Comparison of ENCODE assay signal across 10 cellular contexts in genomic region chr5:172858511-172858989, GRCh38. TPM values are rescaled to one million over a fixed set of nuclear protein-coding genes. Genes with fewer than 3 reads are reported as not detected.
DNase-seq lines count a peak whose midpoint lies in the region; ATAC-seq, FAIRE-seq and TF ChIP-seq lines count a peak whose summit lies in the region.
"Had no signal": no experiment of that assay in that cellular context is flagged by ENCODE, and none has a peak within 500 bp of the region (broad histone marks: within the 10 kb centered on the region; RNA-seq: fewer than 3 reads in every experiment).

No MANE protein-coding gene starts in this region.

- TF ChIP-seq CTCF in K562 (IDR thresholded peaks at IDR 0.05 in 2 of 3, conservative IDR thresholded peaks at IDR 0.05 in 1 of 3; ENCODE audit: insufficient read depth in 2 of 3, low read depth in 1 of 3, low read length in 3 of 3) (no peak), suprapubic skin (IDR thresholded peaks at IDR 0.05) (no peak)

- no peak overlapping the region for H3K27ac Mint-ChIP-seq in T-helper 17 cell

- H3K27ac ChIP-seq in HUES48 (ENCODE audit: low read depth, low read length) (peak overlapping the region; percentile 61), K562 (ENCODE audit: extremely low read depth, low read depth, low read length) (no peak overlapping the region), suprapubic skin (peak overlapping the region; percentile 91)
- H3K27ac ChIP-seq: SK-N-MC had no signal

- H3K9ac ChIP-seq in HUES48 (ENCODE audit: low read depth, low read length): no peak overlapping the region
- H3K9ac ChIP-seq in K562 (ENCODE audit: insufficient read depth in 1 of 2, low read depth in 2 of 2, low read length in 2 of 2): peak overlapping the region in 1 of 2 experiments; percentile 61; a peak in 2 of 4 replicates

- WGBS in K562 (ENCODE audit: insufficient coverage, low coverage, missing lambda C conversion rate): 65% methylated on average over 12 of the region's 12 CpGs
- WGBS in suprapubic skin: 68% methylated on average over 9 of the region's 12 CpGs

- H3K27me3 Mint-ChIP-seq in T-helper 17 cell: no peaks in the 10 kb centered on the region

- no peaks in the 10 kb centered on the region for H3K9me3 ChIP-seq in HUES48 (ENCODE audit: control insufficient read depth, insufficient read depth, low read length)
- no peaks in the 10 kb centered on the region for H3K9me3 ChIP-seq in K562 (replicated peaks; ENCODE audit: control insufficient read depth, insufficient read depth, low read depth, low read length)
- H3K9me3 ChIP-seq in suprapubic skin: no peaks in the 10 kb centered on the region
- H3K9me3 ChIP-seq in T-helper 17 cell (ENCODE audit: control insufficient read depth, low read length, poor library complexity, severe bottlenecking): no peaks in the 10 kb centered on the region

- H3K79me2 ChIP-seq in K562 (ENCODE audit: control insufficient read depth, insufficient read depth, low read length): no peaks in the 10 kb centered on the region

- intact Hi-C loops in K562 (cut with micrococcal nuclease): no loop called here

- BruUV-seq in K562 (replicated peaks; lab: Mats Ljungman, UMichigan): no TSS peak

- H2AFZ ChIP-seq in K562 (ENCODE audit: low read depth, low read length): no peak overlapping the region

- POLR2A ChIA-PET in K562 (lab: Yijun Ruan, JAX): interaction anchor here (0.5 to 1.1 kb wide), 3 partner anchors 12 to 88 kb away, joined by 3 to 5 read pairs (median 3); partner anchors contain the start of gene DUSP1

- CTCF ChIA-PET in K562 (lab: Yijun Ruan, JAX; ENCODE audit: low intra/inter-chr PET ratio): no interaction called here

- H3K4me3 Mint-ChIP-seq in T-helper 17 cell: no peak overlapping the region

- no peak overlapping the region for H3K4me3 ChIP-seq in HUES48 (ENCODE audit: low read depth, low read length)
- H3K4me3 ChIP-seq in K562: no peak overlapping the region
- no peak overlapping the region for H3K4me3 ChIP-seq in suprapubic skin
- H3K4me3 ChIP-seq: SK-N-MC had no signal

- H3K4me2 ChIP-seq in K562 (ENCODE audit: insufficient read depth, low read length): no peak overlapping the region

- peaks cover 6% of the 10 kb centered on the region for H3K36me3 Mint-ChIP-seq in T-helper 17 cell (ENCODE audit: low read depth)

- peaks cover 18% of the 10 kb centered on the region for H3K36me3 ChIP-seq in HUES48 (ENCODE audit: control insufficient read depth, insufficient read depth, low read length)
- peaks cover 4% of the 10 kb centered on the region; the same call in 2 of the 3 replicates for H3K36me3 ChIP-seq in K562 (ENCODE audit: control insufficient read depth, insufficient read depth, low read length)
- no peaks in the 10 kb centered on the region for H3K36me3 ChIP-seq in suprapubic skin

- peaks cover 46% of the 10 kb centered on the region for H3K4me1 Mint-ChIP-seq in T-helper 17 cell

- no peak for TF ChIP-seq POLR2A in K562 (conservative IDR thresholded peaks at IDR 0.05)
- TF ChIP-seq POLR2A in suprapubic skin (IDR thresholded peaks at IDR 0.05): no peak

- H4K20me1 ChIP-seq in K562 (replicated peaks; ENCODE audit: control insufficient read depth, insufficient read depth, low read length): peaks cover 11% of the 10 kb centered on the region

- TF ChIP-seq RAD21 in K562 (CRISPR knock-in tag; conservative IDR thresholded peaks at IDR 0.05 in 1 of 2, IDR thresholded peaks at IDR 0.05 in 1 of 2): no peak

- no peaks in the 10 kb centered on the region for H3K27me3 ChIP-seq in HUES48 (ENCODE audit: control insufficient read depth, insufficient read depth, low read length)
- H3K27me3 ChIP-seq in K562 (ENCODE audit: control insufficient read depth in 2 of 2, insufficient read depth in 2 of 2, low read length in 2 of 2): no peaks in the 10 kb centered on the region
- H3K27me3 ChIP-seq in suprapubic skin: no peaks in the 10 kb centered on the region

- no peaks in the 10 kb centered on the region for H3K9me1 ChIP-seq in K562 (ENCODE audit: control insufficient read depth, insufficient read depth, low read length)

- DNase-seq in K562 (ENCODE audit: extremely low read depth in 1 of 4, low spot score in 3 of 4) (no peak), lung microvascular endothelial cell (ENCODE audit: low read depth in 2 of 2) (peak; percentile 35 to 37), suprapubic skin (ENCODE audit: low spot score in 2 of 2) (no peak), GM19238 (ENCODE audit: insufficient read length, low spot score) (no peak), DMS 273 treated with DMSO at 0.1 percent for 48 hours (lab: John Stamatoyannopoulos, UW) (no peak), T-helper 17 cell (no peak), foreskin melanocyte (no peak)
- DNase-seq: stimulated activated naive CD4-positive, alpha-beta T cell had no signal

- FAIRE-seq in K562 (lab: Jason Lieb, UNC): no peak

- no peak for TF ChIP-seq EP300 in K562 (IDR thresholded peaks at IDR 0.05; ENCODE audit: low read length)
- TF ChIP-seq EP300 in suprapubic skin (IDR thresholded peaks at IDR 0.05): no peak

- ATAC-seq in K562 (peak; percentile 33; the same call in 1 of the 3 replicates), T-helper 17 cell (no peak)

- in situ Hi-C loops in K562 (cut with MboI): no loop called here

- H3K4me1 ChIP-seq in HUES48 (ENCODE audit: control insufficient read depth, insufficient read depth, low read length) (peaks cover 5% of the 10 kb centered on the region; the same call in 1 of the 2 replicates), K562 (replicated peaks in 1 of 2; ENCODE audit: control insufficient read depth in 2 of 2, insufficient read depth in 2 of 2, low read length in 2 of 2) (peaks cover 5 to 18% of the 10 kb centered on the region in 2 experiments; a peak in 3 of 5 replicates), suprapubic skin (peaks cover 87% of the 10 kb centered on the region)

TF ChIP-seq in K562, 482 proteins besides CTCF, POLR2A, EP300 and RAD21:
- TF ChIP-seq ZZZ3 (IDR thresholded peaks at IDR 0.05) (no peak), NR2C1 (IDR thresholded peaks at IDR 0.05) (no peak), NR2C1 (tag; IDR thresholded peaks at IDR 0.05) (no peak), KDM1A (IDR thresholded peaks at IDR 0.05) (0 out of 4 replicates have a peak, but pooled peaks have one; percentile 12 to 25)
- TF ChIP-seq, protein P1, sequence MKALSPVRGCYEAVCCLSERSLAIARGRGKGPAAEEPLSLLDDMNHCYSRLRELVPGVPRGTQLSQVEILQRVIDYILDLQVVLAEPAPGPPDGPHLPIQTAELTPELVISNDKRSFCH (CRISPR knock-in tag; IDR thresholded peaks at IDR 0.05): no peak
- TF ChIP-seq, protein P1 (tag; IDR thresholded peaks at IDR 0.05): no peak
TF ChIP-seq in K562: peak in this region for 1.

RNA-seq across cellular contexts. Expression of gene ERGIC1, which starts 24.5 kb away (rescaled TPM):
- 94.3 and 160 TPM in 2 replicates for total RNA-seq in K562 (2011; cell fraction: chromatin; rRNA removed; ENCODE audit: low replicate concordance)
- total RNA-seq in K562 (2011; cell fraction: nucleolus; rRNA removed): 81.7 and 85.4 TPM in 2 replicates
- 98.5 and 147 TPM in 2 replicates for total RNA-seq in K562 (2011; cell fraction: nucleoplasm; rRNA removed)
- total RNA-seq in K562 (2014; rRNA removed) (20.9 and 38.1 TPM in 2 replicates), K562 (2014; rRNA removed; fragmentation: Illumina TruSeq; extraction: Trizol) (33.5 and 38.8 TPM in 2 replicates), K562 (2015; rRNA removed; fragmentation: Illumina TruSeq; extraction: Trizol) (41.9 and 42.5 TPM in 2 replicates), K562 (2021) (48.0 and 51.3 TPM in 2 replicates), lung microvascular endothelial cell (51.0 and 81.3 TPM in 2 replicates), suprapubic skin (100 to 1,000 TPM in 1 of 4 donors, 10 to 100 TPM in 3; 81.2 to 106 (median 91.8) TPM), T-helper 17 cell (10 to 100 TPM; 50.1 to 53.1 TPM)
- polyA plus RNA-seq in K562 (2011; rRNA removed) (36.4 and 39.2 TPM in 2 replicates), K562 (2014; fragmentation: Illumina TruSeq; extraction: Trizol) (58.0 and 68.4 TPM in 2 replicates), K562 (2014; fragmentation: Nextera tagmentation; extraction: Ambion mirVana) (10 to 100 TPM in 1 of 2 experiments, 1 to 10 TPM in 1; 5.5 to 11.7 TPM), K562 (2014; rRNA removed) (32.9 and 45.5 TPM in 2 replicates)
- 59.9 and 75.2 TPM in 2 replicates for polyA plus RNA-seq in K562 (2011; cell fraction: cytosol; rRNA removed)
- 37.4 and 51.3 TPM in 2 replicates for polyA plus RNA-seq in K562 (2011; cell fraction: nucleus; rRNA removed)
- 49.8 and 50.4 TPM in 2 replicates for polyA plus RNA-seq in K562 (2012)
- 42.0 and 52.9 TPM in 2 replicates for polyA minus RNA-seq in K562 (2011; rRNA and poly(A)+ RNA removed)
- 26.8 and 27.7 TPM in 2 replicates for polyA minus RNA-seq in K562 (2011; cell fraction: cytosol; rRNA and poly(A)+ RNA removed)
- 19.5 and 22.5 TPM in 2 replicates for polyA minus RNA-seq in K562 (2011; cell fraction: nucleus; rRNA and poly(A)+ RNA removed)

Comparison
In these comparisons a context has a peak if more than half of its experiments do, and no peak if none do; other contexts are left out.
1. DNase-seq: peak in lung microvascular endothelial cell (2 of 2); none in K562 (0 of 4), suprapubic skin (0 of 2), GM19238 (single experiment), DMS 273 treated with DMSO at 0.1 percent for 48 hours (single experiment), T-helper 17 cell (0 of 3) and foreskin melanocyte (single experiment).